17 cellular contexts compared by ENCODE assay signal in the genomic region with DNA sequence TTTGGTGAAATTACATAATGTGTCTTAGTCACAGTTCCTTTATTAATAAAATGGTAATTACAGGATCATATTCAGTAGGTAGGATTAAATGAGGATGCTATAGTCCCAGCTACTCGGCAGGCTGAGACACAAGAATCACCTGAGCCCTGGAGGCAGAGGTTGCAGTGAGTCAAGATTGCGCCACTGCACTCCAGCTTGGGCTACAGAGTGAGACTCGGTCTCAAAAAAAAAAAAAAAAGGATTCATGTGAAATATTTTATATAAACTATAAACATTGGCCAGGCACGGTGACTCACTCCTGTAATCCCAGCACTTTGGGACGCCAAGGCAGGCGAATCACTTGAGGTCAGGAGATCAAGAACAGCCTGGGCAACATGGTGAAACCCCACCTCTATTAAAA.
DNase-seq lines count a peak whose midpoint lies in the region; ATAC-seq and TF ChIP-seq lines count a peak whose summit lies in the region.
"Had no signal": no experiment of that assay in that cellular context is flagged by ENCODE, and none has a peak within 500 bp of the region (broad histone marks: within the 10 kb centered on the region; RNA-seq: fewer than 3 reads in every experiment).

No MANE protein-coding gene starts in this region.

- RAD21 ChIA-PET in HCT116 (lab: Charles Lee; ENCODE audit: low non-redundant PET in 1 of 2, low total read pairs in 2 of 2, uncharacterized antibody in 2 of 2, unreplicated experiment in 2 of 2), result no interaction called here

- H3K4me2 ChIP-seq in HCT116 (ENCODE audit: low read length), result no peak overlapping the region
- H3K4me2 ChIP-seq: BLaER1 had no signal

- H3K9ac ChIP-seq in HCT116 (ENCODE audit: low read length), result no peak overlapping the region
- H3K9ac ChIP-seq: BLaER1 had no signal

- H3K79me2 ChIP-seq in HCT116 (ENCODE audit: insufficient read depth, low read length), result no peaks in the 10 kb centered on the region

- H3K36me3 ChIP-seq in HCT116 (ENCODE audit: control insufficient read depth in 1 of 2, insufficient read depth in 2 of 2, low read length in 2 of 2) (no peaks in the 10 kb centered on the region), sigmoid colon (no peaks in the 10 kb centered on the region)
- H3K36me3 ChIP-seq: BLaER1, gastroesophageal sphincter, Peyer's patch, right atrium auricular region had no signal

- H4K20me1 ChIP-seq in HCT116 (ENCODE audit: insufficient read depth), result no peaks in the 10 kb centered on the region
- H4K20me1 ChIP-seq: BLaER1 had no signal

- TF ChIP-seq EP300 in sigmoid colon (IDR thresholded peaks at IDR 0.05), result no peak

- no TSS peak for BruUV-seq in HCT116 (replicated peaks; lab: Mats Ljungman, UMichigan)

- H3K9me3 ChIP-seq in HCT116 (ENCODE audit: control insufficient read depth in 1 of 2, insufficient read depth in 1 of 2, low read depth in 1 of 2, low read length in 2 of 2) (no peaks in the 10 kb centered on the region), sigmoid colon (no peaks in the 10 kb centered on the region)
- H3K9me3 ChIP-seq: BLaER1, gastroesophageal sphincter, Peyer's patch, right atrium auricular region had no signal

- no peak overlapping the region for H3K27ac ChIP-seq in HCT116 (ENCODE audit: low read depth, low read length)
- H3K27ac ChIP-seq in sigmoid colon, result no peak overlapping the region
- H3K27ac ChIP-seq: BLaER1, gastroesophageal sphincter, Peyer's patch, right atrium auricular region had no signal

- no peak for TF ChIP-seq RAD21 in HCT116 (IDR thresholded peaks at IDR 0.05; ENCODE audit: low read depth)

- POLR2A ChIA-PET in HCT116 (lab: Charles Lee), result no interaction called here

- H3K4me3 ChIP-seq in HCT116 (replicated peaks in 1 of 2; ENCODE audit: low read depth in 1 of 2, low read length in 2 of 2) (no peak overlapping the region), skeletal muscle cell (ENCODE audit: low read depth, low read length) (no peak overlapping the region), sigmoid colon (no peak overlapping the region)
- H3K4me3 ChIP-seq: BLaER1, gastroesophageal sphincter, Peyer's patch, right atrium auricular region had no signal

- 90 to 93% methylated on average over 6 of the region's 6 CpGs for WGBS in sigmoid colon, 2 donors

- no peaks in the 10 kb centered on the region for H3K9me2 ChIP-seq in HCT116 (ENCODE audit: insufficient read depth)

- H3K4me1 ChIP-seq in HCT116 (ENCODE audit: control insufficient read depth in 1 of 2, insufficient read depth in 2 of 2, low read length in 2 of 2), result peaks cover 23% of the 10 kb centered on the region in 2 experiments
- peaks cover 0 to 5% (median 0%) of the 10 kb centered on the region in 4 donors for H3K4me1 ChIP-seq in sigmoid colon
- H3K4me1 ChIP-seq: BLaER1, Peyer's patch had no signal

- no peaks in the 10 kb centered on the region for H3K27me3 ChIP-seq in HCT116 (ENCODE audit: insufficient read depth, low read length)
- no peaks in the 10 kb centered on the region for H3K27me3 ChIP-seq in sigmoid colon
- H3K27me3 ChIP-seq: BLaER1, gastroesophageal sphincter, Peyer's patch, right atrium auricular region had no signal

- TF ChIP-seq CTCF in HCT116 (IDR thresholded peaks at IDR 0.05 in 2 of 3, conservative IDR thresholded peaks at IDR 0.05 in 1 of 3; ENCODE audit: borderline replicate concordance in 1 of 3, insufficient read depth in 1 of 3, low read depth in 2 of 3, low read length in 2 of 3) (no peak), sigmoid colon (IDR thresholded peaks at IDR 0.05) (no peak)

- CTCF ChIA-PET in HCT116 (lab: Charles Lee), result no interaction called here

- H2AFZ ChIP-seq in HCT116 (ENCODE audit: low read depth, low read length, poor library complexity, severe bottlenecking), result no peak overlapping the region

- TF ChIP-seq POLR2A in HCT116 (IDR thresholded peaks at IDR 0.05; ENCODE audit: borderline replicate concordance, extremely low read depth, insufficient read depth, insufficient read length) (no peak), sigmoid colon (IDR thresholded peaks at IDR 0.05) (no peak)

- intact Hi-C loops in HCT116 (cut with micrococcal nuclease) (no loop called here), sigmoid colon (cut with DNase I) (no loop called here)

- DNase-seq in HCT116 (ENCODE audit: low read depth, low spot score) (no peak), fibroblast of gingiva (ENCODE audit: low read depth) (peak; percentile 55), skeletal muscle cell (ENCODE audit: low read depth) (peak; percentile 48), sigmoid colon (no peak), NCI-H748 (lab: John Stamatoyannopoulos, UW; ENCODE audit: unreplicated experiment) (no peak)
- DNase-seq: activated CD8-positive, alpha-beta memory T cell treated with anti-CD3 and anti-CD28 coated beads, Interleukin-2, amount 50 U/mL, for 4 hours; activated naive CD4-positive, alpha-beta T cell; DMS53; NCI-H2081 treated with DMSO at 0.1 percent for 48 hours; NCI-H748 treated with DMSO at 0.1 percent for 48 hours; Peyer's patch; stimulated activated CD4-positive, alpha-beta T cell treated with anti-CD3 and anti-CD28 coated beads, Interleukin-2, amount 100 ng/mL, for 24 hours had no signal

- peak; percentile 44 for ATAC-seq in HCT116
- peak; percentile 43 for ATAC-seq in SK-N-SH treated with all-trans-retinoic acid at 6 μM for 48 hours
- no peak for ATAC-seq in HG03457 (IDR thresholded peaks at IDR 0.05; ENCODE audit: unreplicated experiment)
- ATAC-seq: gastroesophageal sphincter had no signal

TF ChIP-seq in HCT116, 20 proteins besides CTCF, POLR2A, EP300 and RAD21:
- no peak for TF ChIP-seq EZH2phosphoT487 (IDR thresholded peaks at IDR 0.05; ENCODE audit: borderline replicate concordance)
- peak; percentile 74 for TF ChIP-seq CEBPB (IDR thresholded peaks at IDR 0.05; ENCODE audit: low read depth)
- TF ChIP-seq FOSL1 (IDR thresholded peaks at IDR 0.05; ENCODE audit: low read depth), result peak; percentile 28; the same call in 1 of the 2 replicates
TF ChIP-seq in HCT116: peak in this region for 2.

TF ChIP-seq in SK-N-SH treated with all-trans-retinoic acid at 6 μM for 48 hours, 23 proteins besides CTCF, POLR2A, EP300 and RAD21:
- TF ChIP-seq, protein P1, sequence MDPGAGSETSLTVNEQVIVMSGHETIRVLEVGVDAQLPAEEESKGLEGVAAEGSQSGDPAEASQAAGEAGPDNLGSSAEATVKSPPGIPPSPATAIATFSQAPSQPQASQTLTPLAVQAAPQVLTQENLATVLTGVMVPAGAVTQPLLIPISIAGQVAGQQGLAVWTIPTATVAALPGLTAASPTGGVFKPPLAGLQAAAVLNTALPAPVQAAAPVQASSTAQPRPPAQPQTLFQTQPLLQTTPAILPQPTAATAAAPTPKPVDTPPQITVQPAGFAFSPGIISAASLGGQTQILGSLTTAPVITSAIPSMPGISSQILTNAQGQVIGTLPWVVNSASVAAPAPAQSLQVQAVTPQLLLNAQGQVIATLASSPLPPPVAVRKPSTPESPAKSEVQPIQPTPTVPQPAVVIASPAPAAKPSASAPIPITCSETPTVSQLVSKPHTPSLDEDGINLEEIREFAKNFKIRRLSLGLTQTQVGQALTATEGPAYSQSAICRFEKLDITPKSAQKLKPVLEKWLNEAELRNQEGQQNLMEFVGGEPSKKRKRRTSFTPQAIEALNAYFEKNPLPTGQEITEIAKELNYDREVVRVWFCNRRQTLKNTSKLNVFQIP (CRISPR knock-in tag; IDR thresholded peaks at IDR 0.05; ENCODE audit: borderline replicate concordance, low read depth), result no peak
- no peak for TF ChIP-seq ARNTL (CRISPR knock-in tag; IDR thresholded peaks at IDR 0.05; ENCODE audit: borderline replicate concordance, low read depth)
- no peak for TF ChIP-seq OSR1 (CRISPR knock-in tag; IDR thresholded peaks at IDR 0.05)
- no peak for TF ChIP-seq ESRRG (CRISPR knock-in tag; IDR thresholded peaks at IDR 0.05)
- no peak for TF ChIP-seq ZFP30 (CRISPR knock-in tag; IDR thresholded peaks at IDR 0.05)
- TF ChIP-seq PPARA (CRISPR knock-in tag; IDR thresholded peaks at IDR 0.05; ENCODE audit: borderline replicate concordance), result no peak
- TF ChIP-seq ISL1 (CRISPR knock-in tag; IDR thresholded peaks at IDR 0.05), result no peak
- no peak for TF ChIP-seq ZC3H10 (CRISPR knock-in tag; IDR thresholded peaks at IDR 0.05)
- no peak for TF ChIP-seq RARB (CRISPR knock-in tag; IDR thresholded peaks at IDR 0.05)
- TF ChIP-seq CSDC2 (CRISPR knock-in tag; IDR thresholded peaks at IDR 0.05), result no peak
- TF ChIP-seq TCF4 (CRISPR knock-in tag; IDR thresholded peaks at IDR 0.05; ENCODE audit: borderline replicate concordance), result no peak

Comparison
In these comparisons a context has a peak if more than half of its experiments do, and no peak if none do; other contexts are left out.
1. DNase-seq: peak in fibroblast of gingiva (single experiment) and skeletal muscle cell (single experiment); none in HCT116 (single experiment), sigmoid colon (single experiment) and NCI-H748 (single experiment).